In genomic region chr2:157492189-157492773, GRCh38 we compare ENCODE assay signal across 8 cellular contexts. TPM values are rescaled to one million over a fixed set of nuclear protein-coding genes. Genes with fewer than 3 reads are reported as not detected.
DNase-seq lines count a peak whose midpoint lies in the region; ATAC-seq, FAIRE-seq and TF ChIP-seq lines count a peak whose summit lies in the region.

No MANE protein-coding gene starts in this region.

- DNase-seq in A549 (ENCODE audit: low read depth in 1 of 2, low spot score in 1 of 2) (peak; percentile 50 to 61), NCI-H146 treated with DMSO at 0.1 percent for 48 hours (lab: John Stamatoyannopoulos, UW; ENCODE audit: unreplicated experiment) (peak; percentile 23), UCSD-AML1 (lab: John Stamatoyannopoulos, UW; ENCODE audit: unreplicated experiment) (peak; percentile 41), body of pancreas (peak; percentile 75 to 82 (median 79)), iPS-NIHi7 (ENCODE audit: extremely low spot score) (peak; percentile 76)
- peak; percentile 54 to 60 for DNase-seq in stimulated activated CD4-positive, alpha-beta T cell treated with anti-CD3 and anti-CD28 coated beads, Interleukin-15, amount 100 ng/mL, for 48 hours (ENCODE audit: low read depth in 2 of 2)

- POLR2A ChIA-PET in A549 (lab: Yijun Ruan, JAX) = no interaction called here

- H3K4me2 ChIP-seq in A549 = no peak overlapping the region

- H3K4me1 ChIP-seq in A549 = peaks cover 25% of the 10 kb centered on the region
- H3K4me1 ChIP-seq in body of pancreas = peaks cover 29% of the 10 kb centered on the region

- H3K27me3 ChIP-seq in body of pancreas = no peaks in the 10 kb centered on the region

- TF ChIP-seq EP300 in A549 (IDR thresholded peaks at IDR 0.05) = no peak

- ATAC-seq in A549 = peak; percentile 86 to 95; a peak in 5 of 6 replicates
- ATAC-seq in GM18499 (IDR thresholded peaks at IDR 0.05; ENCODE audit: insufficient read depth, unreplicated experiment) = peak; percentile 68
- peak; percentile 98 for ATAC-seq in HG02852 (IDR thresholded peaks at IDR 0.05; ENCODE audit: unreplicated experiment)
- ATAC-seq in body of pancreas = peak; percentile 67

- WGBS in A549 (ENCODE audit: missing lambda C conversion rate) = under 1% methylated on average over 5 of the region's 5 CpGs
- 5 to 11% methylated on average over 5 of the region's 5 CpGs for WGBS in body of pancreas, 2 donors

- peak; percentile 79 to 87 for TF ChIP-seq RAD21 in A549 (conservative IDR thresholded peaks at IDR 0.05 in 1 of 2, IDR thresholded peaks at IDR 0.05 in 1 of 2)

- no peak overlapping the region for H3K4me3 ChIP-seq in A549
- no peak overlapping the region for H3K4me3 ChIP-seq in body of pancreas

- TF ChIP-seq POLR2A in A549 (IDR thresholded peaks at IDR 0.05; ENCODE audit: low read length) = no peak
- no peak for TF ChIP-seq POLR2A in body of pancreas (IDR thresholded peaks at IDR 0.05)

- H3K27ac ChIP-seq in A549 = no peak overlapping the region
- H3K27ac ChIP-seq in body of pancreas = no peak overlapping the region

- TF ChIP-seq CTCF in A549 (IDR thresholded peaks at IDR 0.05) (peak; percentile 81), body of pancreas (IDR thresholded peaks at IDR 0.05) (peak; percentile 62 to 82 (median 78))

- CTCF ChIA-PET in A549 (lab: Yijun Ruan, JAX) = interaction anchor here (0.7 to 1.5 kb wide), 17 partner anchors 9 to 532 kb away, joined by 3 to 7 read pairs (median 3); no protein-coding TSS in a partner anchor

- intact Hi-C loops in body of pancreas (cut with DNase I) = loop anchor here (10.0 kb wide), 1 partner anchor 513 kb away; no protein-coding TSS in a partner anchor

- no peak for FAIRE-seq in A549 (lab: Jason Lieb, UNC)

- no peaks in the 10 kb centered on the region for H3K9me3 ChIP-seq in A549
- H3K9me3 ChIP-seq in body of pancreas = no peaks in the 10 kb centered on the region

- H3K36me3 ChIP-seq in body of pancreas (replicated peaks in 1 of 2; ENCODE audit: insufficient read depth in 1 of 2, low read depth in 2 of 2) = no peaks in the 10 kb centered on the region

TF ChIP-seq in A549, 52 proteins besides CTCF, POLR2A, EP300 and RAD21:
- TF ChIP-seq SMC3 (IDR thresholded peaks at IDR 0.05) = peak; percentile 70
- TF ChIP-seq HDAC2 (IDR thresholded peaks at IDR 0.05) = no peak
- no peak for TF ChIP-seq EHMT2 (IDR thresholded peaks at IDR 0.05; ENCODE audit: low read depth)

RNA-seq across cellular contexts. Expression of gene CYTIP, which starts 48.4 kb away (rescaled TPM):
- polyA plus RNA-seq in A549 (2011; rRNA removed) = 0.34 and 0.52 TPM in 2 replicates
- polyA plus RNA-seq in A549 (2012; cell fraction: cytosol; rRNA removed) = not detected in 2 replicates
- not detected in 2 replicates for polyA plus RNA-seq in A549 (2012; cell fraction: nucleus; rRNA removed)
- polyA plus RNA-seq in A549 (2017; fragmentation: RNase III; extraction: RNeasy Plus Mini Kit Qiagen cat#74134 plus additional on column Dnase treatment) = not detected in 3 replicates
- polyA minus RNA-seq in A549 (2011; rRNA and poly(A)+ RNA removed) = 0.25 and 0.73 TPM in 2 replicates
- 10 to 100 TPM in 1 of 2 donors, 1 to 10 TPM in 1; 5.6 to 10.6 TPM for total RNA-seq in body of pancreas

Comparison
In these comparisons a context has a peak if more than half of its experiments do, and no peak if none do; other contexts are left out.
1. DNase-seq: peak in every context shown above with its lines; median percentile 79 in body of pancreas; 76 in iPS-NIHi7; 57 in stimulated activated CD4-positive, alpha-beta T cell treated with anti-CD3 and anti-CD28 coated beads, Interleukin-15, amount 100 ng/mL, for 48 hours; 56 in A549; 41 in UCSD-AML1; 23 in NCI-H146 treated with DMSO at 0.1 percent for 48 hours.